ENCODE assay signal across 27 cellular contexts in the genomic region with DNA sequence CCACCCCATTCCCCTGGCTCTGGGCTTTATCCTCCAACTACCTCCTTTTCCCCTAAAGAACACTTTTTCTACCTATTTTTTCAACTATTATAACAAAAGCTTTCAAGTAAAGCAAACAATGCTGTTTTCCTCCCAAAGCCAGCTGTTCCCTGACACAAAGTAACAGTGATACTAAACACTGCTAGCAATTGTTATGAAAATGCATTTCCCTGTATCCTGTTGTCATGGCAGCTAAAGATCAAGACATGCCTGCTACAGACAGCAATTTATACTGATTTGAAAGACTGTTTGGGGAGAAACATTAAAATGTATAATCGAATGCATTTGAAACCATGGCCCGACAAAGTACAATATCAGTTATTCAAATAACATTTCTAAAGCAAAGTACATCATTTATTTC.
"Had no signal": no experiment of that assay in that cellular context is flagged by ENCODE, and none has a peak within 500 bp of the region (broad histone marks: within the 10 kb centered on the region; RNA-seq: fewer than 3 reads in every experiment).

No MANE protein-coding gene starts in this region.

- H3K4me3 Mint-ChIP-seq: activated B cell treated with CpG ODN at 0.5 μM for 24 hours; activated CD8-positive, alpha-beta T cell treated with anti-CD3 and anti-CD28 coated beads, Interleukin-2, amount 10 ng/mL, durations not matched to agents 7 days and 5 days; activated naive CD8-positive, alpha-beta T cell; activated T-cell treated with anti-CD3 and anti-CD28 coated beads, Interleukin-2, amount 50 U/mL, for 72 hours; central memory CD8-positive, alpha-beta T cell; naive B cell; T-helper 17 cell had no signal

- H3K27me3 Mint-ChIP-seq: activated B cell treated with CpG ODN at 0.5 μM for 24 hours; activated naive CD8-positive, alpha-beta T cell; progenitor cell of endocrine pancreas had no signal

- H3K9me3 Mint-ChIP-seq: activated B cell treated with CpG ODN at 0.5 μM for 24 hours; activated T-cell treated with anti-CD3 and anti-CD28 coated beads, Interleukin-2, amount 50 U/mL, for 72 hours; central memory CD8-positive, alpha-beta T cell; naive B cell had no signal

- H3K27ac Mint-ChIP-seq: activated B cell treated with CpG ODN at 0.5 μM for 24 hours; activated CD8-positive, alpha-beta T cell treated with anti-CD3 and anti-CD28 coated beads, Interleukin-2, amount 10 ng/mL, durations not matched to agents 7 days and 5 days; activated naive CD8-positive, alpha-beta T cell; activated T-cell treated with anti-CD3 and anti-CD28 coated beads, Interleukin-2, amount 50 U/mL, for 72 hours; naive B cell; progenitor cell of endocrine pancreas; T-helper 17 cell had no signal

- H3K36me3 ChIP-seq: tibial artery, uterus had no signal

- H3K4me3 ChIP-seq: body of pancreas, coronary artery, lung, skin epidermis, tibial artery, uterus had no signal

- ATAC-seq: activated CD8-positive, alpha-beta T cell treated with anti-CD3 and anti-CD28 coated beads, Interleukin-2, amount 10 ng/mL, durations not matched to agents 7 days and 5 days; activated T-cell treated with anti-CD3 and anti-CD28 coated beads, Interleukin-2, amount 50 U/mL, for 72 hours; body of pancreas; left cardiac atrium; right cardiac atrium; T-helper 17 cell had no signal

- H3K27ac ChIP-seq: body of pancreas, coronary artery, skin epidermis, tibial artery, uterus had no signal

- H3K27me3 ChIP-seq: body of pancreas, tibial artery, uterus had no signal

- H3K36me3 Mint-ChIP-seq: activated naive CD8-positive, alpha-beta T cell; naive B cell had no signal

- H3K4me1 Mint-ChIP-seq: activated B cell treated with CpG ODN at 0.5 μM for 24 hours; central memory CD8-positive, alpha-beta T cell; naive B cell; T-helper 17 cell had no signal

- H3K4me1 ChIP-seq: body of pancreas, tibial artery, uterus had no signal

- H3K9me3 ChIP-seq: body of pancreas, tibial artery, uterus had no signal

- DNase-seq: activated B cell treated with CpG ODN at 0.5 μM for 24 hours; activated CD4-positive, alpha-beta T cell treated with anti-CD3 and anti-CD28 coated beads for 48 hours; activated CD8-positive, alpha-beta memory T cell treated with anti-CD3 and anti-CD28 coated beads, Interleukin-2, amount 50 U/mL, for 4 hours; activated CD8-positive, alpha-beta T cell treated with anti-CD3 and anti-CD28 coated beads, Interleukin-2, amount 10 ng/mL, durations not matched to agents 7 days and 5 days; activated gamma-delta T cell treated with Interleukin-2 at 50 U/mL for 16 hours; activated T-cell treated with anti-CD3 and anti-CD28 coated beads, Interleukin-2, amount 50 U/mL, for 72 hours; amniotic stem cell; body of pancreas; effector CD4-positive, alpha-beta T cell; foreskin fibroblast; left cardiac atrium; midbrain; naive B cell; occipital lobe; right cardiac atrium; stimulated activated CD4-positive, alpha-beta T cell treated with anti-CD3 and anti-CD28 coated beads, Interleukin-15, amount 100 ng/mL, for 24 hours; stimulated activated CD4-positive, alpha-beta T cell treated with anti-CD3 and anti-CD28 coated beads, Interleukin-4, amount 100 ng/mL, for 1 hour; stimulated activated naive CD4-positive, alpha-beta T cell; T-helper 17 cell; tibial artery; uterus had no signal
